14 cellular contexts compared by ENCODE assay signal in the genomic region with DNA sequence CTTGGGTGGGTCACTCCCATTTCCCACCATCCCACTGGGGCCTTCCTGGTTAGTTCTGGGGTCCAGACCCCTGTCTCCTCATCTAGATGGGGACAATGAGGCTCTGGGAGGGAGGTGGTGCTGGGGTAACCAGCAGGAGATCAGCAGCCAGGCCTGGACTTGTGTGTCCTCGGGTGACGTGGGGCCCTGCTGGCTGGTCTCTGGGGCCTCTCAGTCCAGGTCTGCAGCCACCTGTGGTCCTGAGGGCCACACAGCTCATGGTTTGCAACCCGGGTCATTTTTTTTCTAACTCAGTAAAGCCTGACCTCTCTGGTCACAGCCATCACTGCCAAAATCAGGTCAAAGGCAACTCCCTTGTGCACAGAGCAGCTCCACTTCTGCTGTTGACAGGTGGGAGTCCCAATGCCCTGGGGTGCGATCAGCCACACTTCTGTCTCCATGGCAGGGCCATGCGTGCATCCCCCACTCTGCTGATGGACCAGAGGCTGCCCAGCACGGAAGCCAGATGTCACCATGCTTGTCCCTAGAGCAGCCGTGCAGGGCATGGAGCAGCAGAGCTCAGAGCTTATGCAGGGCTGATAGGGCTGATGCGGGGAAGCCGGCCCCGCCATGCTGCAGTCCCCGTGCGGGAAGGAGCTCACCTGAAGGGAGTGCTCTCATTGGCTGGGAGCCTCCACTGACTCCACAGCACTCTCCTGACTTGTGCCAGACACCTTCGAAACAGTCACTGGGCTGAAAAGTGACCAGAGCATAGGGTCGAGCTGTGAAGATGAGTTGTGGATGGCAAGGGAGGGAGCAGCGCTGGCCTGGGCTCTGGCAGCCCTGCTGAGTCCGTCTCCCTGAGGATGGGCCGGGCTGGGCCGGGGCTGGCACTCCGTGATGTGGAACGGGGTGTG.
"Had no signal": no experiment of that assay in that cellular context is flagged by ENCODE, and none has a peak within 500 bp of the region (broad histone marks: within the 10 kb centered on the region; RNA-seq: fewer than 3 reads in every experiment).

No MANE protein-coding gene starts in this region.

- H3K36me3 Mint-ChIP-seq: naive thymus-derived CD8-positive, alpha-beta T cell had no signal

- DNase-seq: activated naive CD4-positive, alpha-beta T cell treated with Interleukin-2 at 50 U/mL for 16 hours; effector memory CD8-positive, alpha-beta T cell; kidney glomerular epithelial cell; mucosa of descending colon; occipital lobe; psoas muscle; stomach; SW 1271 had no signal

- H3K36me3 ChIP-seq: gastroesophageal sphincter, stomach had no signal

- H3K27ac ChIP-seq: epithelial cell of prostate, gastroesophageal sphincter, hepatocyte, psoas muscle, stomach had no signal

- H3K4me3 Mint-ChIP-seq: effector memory CD8-positive, alpha-beta T cell; naive thymus-derived CD8-positive, alpha-beta T cell; T-helper 2 cell treated with Interferon-gamma antibody and Interleukin-4, amounts not matched to agents 5 μg/mL and 100 μg/mL, for 36 hours had no signal

- H3K4me1 ChIP-seq: gastroesophageal sphincter, psoas muscle, stomach had no signal

- H3K4me3 ChIP-seq: gastroesophageal sphincter, hepatocyte, mucosa of descending colon, psoas muscle, stomach had no signal

- H3K9me3 ChIP-seq: gastroesophageal sphincter, mucosa of descending colon, psoas muscle, stomach had no signal

- H3K27ac Mint-ChIP-seq: effector memory CD8-positive, alpha-beta T cell; naive thymus-derived CD8-positive, alpha-beta T cell; T-helper 2 cell treated with Interferon-gamma antibody and Interleukin-4, amounts not matched to agents 5 μg/mL and 100 μg/mL, for 36 hours had no signal

- H3K27me3 ChIP-seq: hepatocyte had no signal

- ATAC-seq: activated CD4-positive, CD25-positive, alpha-beta regulatory T cell treated with anti-CD3 and anti-CD28 coated beads, Interleukin-2, amount 50 U/mL, for 24 hours; effector memory CD8-positive, alpha-beta T cell; gastroesophageal sphincter; mucosa of descending colon; naive thymus-derived CD8-positive, alpha-beta T cell; psoas muscle had no signal

- H3K9me3 Mint-ChIP-seq: effector memory CD8-positive, alpha-beta T cell; naive thymus-derived CD8-positive, alpha-beta T cell; T-helper 2 cell treated with Interferon-gamma antibody and Interleukin-4, amounts not matched to agents 5 μg/mL and 100 μg/mL, for 36 hours had no signal
